ENCODE assay signal across 8 cellular contexts in the genomic region with DNA sequence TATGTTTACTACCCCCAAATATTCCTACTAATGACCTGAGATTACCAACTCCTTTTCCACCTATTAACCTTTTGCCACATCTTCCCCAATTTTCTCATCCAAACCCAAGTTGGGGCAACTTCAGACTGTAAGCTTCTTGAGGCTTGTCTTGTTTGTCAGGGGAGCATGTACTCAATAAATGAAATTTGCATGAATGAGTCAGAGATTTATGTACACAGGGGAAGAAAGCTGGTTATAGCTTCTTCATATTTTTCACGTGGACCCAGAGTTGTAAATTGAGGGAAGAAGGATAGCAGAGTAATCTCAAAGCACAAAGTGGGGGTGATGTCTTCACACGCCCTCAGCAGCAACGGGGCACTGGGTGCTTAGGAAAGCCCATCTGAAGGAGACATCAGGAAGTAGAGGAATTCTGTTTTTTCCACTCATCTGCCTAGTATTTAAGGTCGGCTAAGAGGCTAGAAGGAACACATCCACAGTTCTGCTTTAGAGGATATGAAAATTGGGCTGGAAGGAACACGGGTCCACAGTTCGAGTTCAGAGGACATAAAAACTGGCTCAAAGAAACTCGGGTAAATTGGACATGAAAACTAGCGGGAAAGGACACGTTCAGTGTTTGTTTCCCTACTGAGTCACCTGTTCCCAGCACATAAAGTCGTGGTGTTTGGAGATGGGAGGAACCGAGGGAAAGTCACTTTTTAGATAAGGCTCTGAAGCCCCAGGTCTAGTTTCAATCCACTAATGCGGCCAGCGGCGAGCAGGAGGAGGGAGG. TPM values are rescaled to one million over a fixed set of nuclear protein-coding genes. Genes with fewer than 3 reads are reported as not detected.
DNase-seq lines count a peak whose midpoint lies in the region; ATAC-seq and TF ChIP-seq lines count a peak whose summit lies in the region.

No MANE protein-coding gene starts in this region.

- H4K5ac ChIP-seq in mesendoderm (ENCODE audit: low read length): no peak overlapping the region

- H3K9me3 ChIP-seq in Loucy (ENCODE audit: insufficient read depth, low read depth, low read length): no peaks in the 10 kb centered on the region
- H3K9me3 ChIP-seq in duodenal mucosa (ENCODE audit: control insufficient read depth in 1 of 2, low read length in 2 of 2): no peaks in the 10 kb centered on the region
- no peaks in the 10 kb centered on the region for H3K9me3 ChIP-seq in osteoblast (ENCODE audit: low read depth, low read length)

- H3K9me2 ChIP-seq in Loucy (replicated peaks; ENCODE audit: low read depth, low read length): no peaks in the 10 kb centered on the region

- H2BK5ac ChIP-seq in mesendoderm (ENCODE audit: low read length): no peak overlapping the region

- no peaks in the 10 kb centered on the region for H3F3A ChIP-seq in Loucy (ENCODE audit: low read depth)

- peaks cover 18% of the 10 kb centered on the region for H3K4me1 ChIP-seq in Loucy (ENCODE audit: insufficient read depth, low read length, poor library complexity, severe bottlenecking)
- H3K4me1 ChIP-seq in duodenal mucosa (ENCODE audit: control insufficient read depth in 1 of 2, insufficient read depth in 2 of 2, low read length in 2 of 2): peaks cover 6 to 9% of the 10 kb centered on the region in 2 donors
- peaks cover 7% of the 10 kb centered on the region for H3K4me1 ChIP-seq in osteoblast (ENCODE audit: insufficient read depth, low read length)
- H3K4me1 ChIP-seq in mesendoderm (ENCODE audit: control insufficient read depth, low read depth, low read length): no peaks in the 10 kb centered on the region

- no peaks in the 10 kb centered on the region for H3K36me3 ChIP-seq in Loucy (ENCODE audit: insufficient read depth, low read length)
- no peaks in the 10 kb centered on the region for H3K36me3 ChIP-seq in duodenal mucosa (ENCODE audit: control insufficient read depth in 1 of 2, insufficient read depth in 2 of 2, low read length in 2 of 2)
- no peaks in the 10 kb centered on the region for H3K36me3 ChIP-seq in osteoblast (ENCODE audit: insufficient read depth, low read length)
- H3K36me3 ChIP-seq in mesendoderm (ENCODE audit: control insufficient read depth, insufficient read depth, low read length): no peaks in the 10 kb centered on the region

- DNase-seq in osteoblast (ENCODE audit: insufficient read length, low spot score, missing footprints): no peak
- no peak for DNase-seq in NK-92 (lab: John Stamatoyannopoulos, UW; ENCODE audit: unreplicated experiment)
- DNase-seq in mesendoderm: no peak

- no CpG with 5 or more reads among the region's 14 CpGs for WGBS in mesendoderm (ENCODE audit: extremely low coverage, insufficient coverage, low lambda C conversion rate)

- H3K4me3 ChIP-seq in GM12875 (ENCODE audit: low read depth, low read length): peak overlapping the region; percentile 56
- H3K4me3 ChIP-seq in Loucy (ENCODE audit: low read length, poor library complexity, severe bottlenecking): peak overlapping the region; percentile 59
- H3K4me3 ChIP-seq in duodenal mucosa (ENCODE audit: low read depth in 1 of 2, low read length in 2 of 2): peak overlapping the region; percentile 61 to 73
- peak overlapping the region; percentile 75 for H3K4me3 ChIP-seq in osteoblast (ENCODE audit: insufficient read depth, low read length)
- H3K4me3 ChIP-seq in mesendoderm (ENCODE audit: low read length): no peak overlapping the region

- no peak overlapping the region for H3K56ac ChIP-seq in mesendoderm (ENCODE audit: low read length)

- no peak overlapping the region for H3K27ac ChIP-seq in duodenal mucosa (ENCODE audit: low read depth, low read length)
- no peak overlapping the region for H3K27ac ChIP-seq in osteoblast (ENCODE audit: low read depth, low read length)
- H3K27ac ChIP-seq in mesendoderm (ENCODE audit: low read depth, low read length): no peak overlapping the region

- H3K79me2 ChIP-seq in Loucy (ENCODE audit: insufficient read depth, low read length): no peaks in the 10 kb centered on the region
- no peaks in the 10 kb centered on the region for H3K79me2 ChIP-seq in osteoblast (ENCODE audit: insufficient read depth, low read length)
- no peaks in the 10 kb centered on the region for H3K79me2 ChIP-seq in mesendoderm (ENCODE audit: control insufficient read depth, insufficient read depth, low read length)

- H3K4me2 ChIP-seq in Loucy (ENCODE audit: low read depth, low read length, poor library complexity, severe bottlenecking) (peak overlapping the region; percentile 70), osteoblast (ENCODE audit: insufficient read depth, low read length) (peak overlapping the region; percentile 76), mesendoderm (ENCODE audit: low read length) (no peak overlapping the region)

- H2BK15ac ChIP-seq in mesendoderm (replicated peaks; ENCODE audit: low read depth): no peak overlapping the region

- TF ChIP-seq CTCF in GM12875 (IDR thresholded peaks at IDR 0.05; ENCODE audit: borderline replicate concordance, insufficient read depth, low read depth, low read length) (no peak), Loucy (conservative IDR thresholded peaks at IDR 0.05; ENCODE audit: low read length) (no peak), osteoblast (IDR thresholded peaks at IDR 0.05; ENCODE audit: extremely low read depth, low read depth, low read length) (no peak)

- H3K23ac ChIP-seq in mesendoderm (ENCODE audit: low read length): no peak overlapping the region

- H3K27me3 ChIP-seq in Loucy (ENCODE audit: insufficient read depth, low read length, poor library complexity, severe bottlenecking) (no peaks in the 10 kb centered on the region), duodenal mucosa (ENCODE audit: control insufficient read depth in 1 of 2, insufficient read depth in 2 of 2, low read length in 2 of 2) (no peaks in the 10 kb centered on the region), osteoblast (ENCODE audit: insufficient read depth, low read length) (no peaks in the 10 kb centered on the region), mesendoderm (ENCODE audit: insufficient read depth, low read length, poor library complexity) (no peaks in the 10 kb centered on the region)

- no peaks in the 10 kb centered on the region for H4K20me1 ChIP-seq in Loucy (ENCODE audit: insufficient read depth, low read length, poor library complexity, severe bottlenecking)
- peaks cover 4% of the 10 kb centered on the region for H4K20me1 ChIP-seq in osteoblast (ENCODE audit: insufficient read depth, low read length)

- peak overlapping the region; percentile 63 for H3K9ac ChIP-seq in Loucy (ENCODE audit: low read depth, low read length, poor library complexity, severe bottlenecking)
- peak overlapping the region; percentile 32 to 33 for H3K9ac ChIP-seq in duodenal mucosa (ENCODE audit: low read depth in 1 of 2, low read length in 2 of 2)
- no peak overlapping the region for H3K9ac ChIP-seq in mesendoderm (ENCODE audit: low read length)

- H3K18ac ChIP-seq in mesendoderm (ENCODE audit: low read length): no peak overlapping the region

- ATAC-seq in HG02623 (IDR thresholded peaks at IDR 0.05; ENCODE audit: unreplicated experiment) (no peak), GM18867 (IDR thresholded peaks at IDR 0.05; ENCODE audit: unreplicated experiment) (no peak)

- no peak overlapping the region for H4K8ac ChIP-seq in mesendoderm (ENCODE audit: low read depth, low read length)

- H2AFZ ChIP-seq in Loucy (ENCODE audit: low read length) (no peak overlapping the region), osteoblast (ENCODE audit: low read length) (peak overlapping the region; percentile 35)

- H2AK5ac ChIP-seq in mesendoderm (ENCODE audit: low read length): no peak overlapping the region

- H3K4ac ChIP-seq in mesendoderm (ENCODE audit: low read depth, low read length): no peak overlapping the region

- no peaks in the 10 kb centered on the region for H3K79me1 ChIP-seq in mesendoderm (ENCODE audit: low read length)

- no peak overlapping the region for H2BK120ac ChIP-seq in mesendoderm (ENCODE audit: low read depth, low read length)

RNA-seq across cellular contexts. Expression of gene CA5B, which starts 0.7 kb away (rescaled TPM):
- total RNA-seq in osteoblast: 6.9 and 10.0 TPM in 2 replicates
- 4.1 TPM for polyA plus RNA-seq in mesendoderm (2013, experiment 1 of 2)
- 3.2 TPM for polyA plus RNA-seq in mesendoderm (2013, experiment 2 of 2)

RNA-seq across cellular contexts. Expression of gene ZRSR2, which starts 52.9 kb away (rescaled TPM):
- 2.9 and 4.1 TPM in 2 replicates for total RNA-seq in osteoblast
- polyA plus RNA-seq in mesendoderm (2013, experiment 1 of 2): 12.3 TPM
- polyA plus RNA-seq in mesendoderm (2013, experiment 2 of 2): 12.9 TPM
